Comparison of ENCODE assay signal across 31 cellular contexts in the genomic region with DNA sequence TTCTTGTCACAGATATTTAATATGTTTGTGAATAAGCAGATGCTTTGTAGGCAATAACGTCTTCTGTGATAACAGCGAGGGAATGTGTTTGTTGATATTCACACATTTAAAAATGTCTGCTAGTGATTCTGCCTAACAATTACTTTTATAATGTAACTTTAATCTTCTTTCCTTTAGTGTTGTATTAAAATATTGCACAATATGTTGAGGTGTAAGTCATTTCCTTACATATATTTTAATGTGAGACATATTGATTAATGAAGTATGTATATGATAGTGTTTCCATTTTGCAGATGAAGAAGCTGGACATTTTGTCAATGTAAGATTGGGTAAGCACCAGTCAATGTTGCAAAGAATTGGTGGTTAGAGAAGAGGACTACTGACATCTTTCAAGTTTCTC.
"Had no signal": no experiment of that assay in that cellular context is flagged by ENCODE, and none has a peak within 500 bp of the region (broad histone marks: within the 10 kb centered on the region; RNA-seq: fewer than 3 reads in every experiment).

No MANE protein-coding gene starts in this region.

- H3K4me1 Mint-ChIP-seq: naive B cell; naive thymus-derived CD8-positive, alpha-beta T cell; nephron progenitor cell; neural crest cell; stimulated activated effector memory CD8-positive, alpha-beta T cell treated with anti-CD3 and anti-CD28 coated beads, Interleukin-12 subunit alpha, Interleukin-12 subunit beta, amount 100 ng/mL, for 72 hours; stimulated activated naive B cell treated with anti-CD40 and anti-IgM and Interleukin-4, amounts not matched to agents 10 μg/mL and 1 μg/mL and 100 μg/mL, for 72 hours had no signal

- H3K9me3 ChIP-seq: neutrophil, ovary, psoas muscle, spleen, stomach, thoracic aorta, thyroid gland, upper lobe of right lung had no signal

- H3K4me1 ChIP-seq: parathyroid adenoma, psoas muscle, spleen, stomach, thyroid gland, transverse colon, upper lobe of right lung, uterus had no signal

- ATAC-seq: naive thymus-derived CD8-positive, alpha-beta T cell; natural killer cell treated with Interleukin-12 subunit alpha and Interleukin-12 subunit beta and Interleukin-15 and Interleukin-18, amount 100 ng/mL, for 72 hours; psoas muscle; right cardiac atrium; sciatic nerve; stimulated activated effector memory CD8-positive, alpha-beta T cell treated with anti-CD3 and anti-CD28 coated beads, Interleukin-12 subunit alpha, Interleukin-12 subunit beta, amount 100 ng/mL, for 72 hours; stimulated activated naive B cell treated with anti-CD40 and anti-IgM and Interleukin-4, amounts not matched to agents 10 μg/mL and 1 μg/mL and 100 μg/mL, for 72 hours; upper lobe of right lung had no signal

- H3K79me2 ChIP-seq: parathyroid adenoma had no signal

- H3K9me3 Mint-ChIP-seq: nephron progenitor cell, neural crest cell, type B pancreatic cell had no signal

- H3K27ac Mint-ChIP-seq: naive B cell; naive thymus-derived CD8-positive, alpha-beta T cell; natural killer cell treated with Interleukin-12 subunit alpha and Interleukin-12 subunit beta and Interleukin-15 and Interleukin-18, amount 100 ng/mL, for 72 hours; nephron progenitor cell; progenitor cell of endocrine pancreas; stimulated activated effector memory CD8-positive, alpha-beta T cell treated with anti-CD3 and anti-CD28 coated beads, Interleukin-12 subunit alpha, Interleukin-12 subunit beta, amount 100 ng/mL, for 72 hours; stimulated activated naive B cell treated with anti-CD40 and anti-IgM and Interleukin-4, amounts not matched to agents 10 μg/mL and 1 μg/mL and 100 μg/mL, for 72 hours; stimulated activated naive CD8-positive, alpha-beta T cell treated with anti-CD3 and anti-CD28 coated beads, Interleukin-15, Interleukin-2, amounts not matched to agents 100 ng/mL and 50 ng/mL, for 24 hours; type B pancreatic cell had no signal

- DNase-seq: naive B cell; naive thymus-derived CD8-positive, alpha-beta T cell; nephron progenitor cell; nucleus accumbens; ovary; posterior cingulate gyrus; psoas muscle; right cardiac atrium; spleen; stimulated activated CD4-positive, alpha-beta T cell treated with anti-CD3 and anti-CD28 coated beads, Interleukin-12 subunit alpha, Interleukin-12 subunit beta, amount 100 ng/mL, for 4 hours; stimulated activated CD4-positive, alpha-beta T cell treated with anti-CD3 and anti-CD28 coated beads, Interleukin-1b, Interleukin-23, amount 100 ng/mL, for 48 hours; stimulated activated CD4-positive, alpha-beta T cell treated with anti-CD3 and anti-CD28 coated beads, Interleukin-4, amount 100 ng/mL, for 24 hours; stimulated activated naive B cell treated with anti-CD40 and anti-IgM and Interleukin-4, amounts not matched to agents 10 μg/mL and 1 μg/mL and 100 μg/mL, for 72 hours; stimulated activated naive CD4-positive, alpha-beta T cell treated with Interleukin-2 at 50 U/mL for 16 hours; stomach; thyroid gland; transverse colon; upper lobe of right lung; uterus had no signal

- H3K36me3 ChIP-seq: neutrophil, ovary, spleen, stomach, thoracic aorta, thyroid gland, transverse colon, upper lobe of right lung, uterus had no signal

- H3K36me3 Mint-ChIP-seq: naive B cell; naive thymus-derived CD8-positive, alpha-beta T cell; natural killer cell treated with Interleukin-12 subunit alpha and Interleukin-12 subunit beta and Interleukin-15 and Interleukin-18, amount 100 ng/mL, for 72 hours; stimulated activated effector memory CD8-positive, alpha-beta T cell treated with anti-CD3 and anti-CD28 coated beads, Interleukin-12 subunit alpha, Interleukin-12 subunit beta, amount 100 ng/mL, for 72 hours; stimulated activated naive B cell treated with anti-CD40 and anti-IgM and Interleukin-4, amounts not matched to agents 10 μg/mL and 1 μg/mL and 100 μg/mL, for 72 hours; type B pancreatic cell had no signal

- H3K4me3 ChIP-seq: ovary, psoas muscle, skin epidermis, smooth muscle cell, spleen, stomach, thoracic aorta, thyroid gland, transverse colon, upper lobe of right lung, uterus had no signal

- H3K27me3 ChIP-seq: neutrophil, ovary, spleen, stomach, thyroid gland, transverse colon, upper lobe of right lung, uterus had no signal

- H2AFZ ChIP-seq: parathyroid adenoma had no signal

- H3K4me3 Mint-ChIP-seq: naive B cell; naive thymus-derived CD8-positive, alpha-beta T cell; natural killer cell treated with Interleukin-12 subunit alpha and Interleukin-12 subunit beta and Interleukin-15 and Interleukin-18, amount 100 ng/mL, for 72 hours; nephron progenitor cell; neural crest cell; stimulated activated effector memory CD8-positive, alpha-beta T cell treated with anti-CD3 and anti-CD28 coated beads, Interleukin-12 subunit alpha, Interleukin-12 subunit beta, amount 100 ng/mL, for 72 hours; stimulated activated naive B cell treated with anti-CD40 and anti-IgM and Interleukin-4, amounts not matched to agents 10 μg/mL and 1 μg/mL and 100 μg/mL, for 72 hours; stimulated activated naive CD8-positive, alpha-beta T cell treated with anti-CD3 and anti-CD28 coated beads, Interleukin-15, Interleukin-2, amounts not matched to agents 100 ng/mL and 50 ng/mL, for 24 hours; type B pancreatic cell had no signal

- H3K9ac ChIP-seq: parathyroid adenoma had no signal

- H3K27ac ChIP-seq: neutrophil, ovary, parathyroid adenoma, psoas muscle, skin epidermis, spleen, stomach, thoracic aorta, thyroid gland, transverse colon, upper lobe of right lung, uterus had no signal

- H3K27me3 Mint-ChIP-seq: naive B cell; natural killer cell treated with Interleukin-12 subunit alpha and Interleukin-12 subunit beta and Interleukin-15 and Interleukin-18, amount 100 ng/mL, for 72 hours; progenitor cell of endocrine pancreas; stimulated activated naive B cell treated with anti-CD40 and anti-IgM and Interleukin-4, amounts not matched to agents 10 μg/mL and 1 μg/mL and 100 μg/mL, for 72 hours; stimulated activated naive CD8-positive, alpha-beta T cell treated with anti-CD3 and anti-CD28 coated beads, Interleukin-15, Interleukin-2, amounts not matched to agents 100 ng/mL and 50 ng/mL, for 24 hours; type B pancreatic cell had no signal

- H3K4me2 ChIP-seq: smooth muscle cell had no signal
